In genomic region chr9:35342221-35342620, GRCh38 we compare ENCODE assay signal across 12 cellular contexts.
A peak's percentile ranks its signal among the peaks of the same experiment; 100 is the strongest.
DNase-seq lines count a peak whose midpoint lies in the region; ATAC-seq, FAIRE-seq and TF ChIP-seq lines count a peak whose summit lies in the region.
"Had no signal": no experiment of that assay in that cellular context is flagged by ENCODE, and none has a peak within 500 bp of the region (broad histone marks: within the 10 kb centered on the region; RNA-seq: fewer than 3 reads in every experiment).

No MANE protein-coding gene starts in this region.

- ATAC-seq in upper lobe of right lung (no peak), GM21786 (IDR thresholded peaks at IDR 0.05; ENCODE audit: unreplicated experiment) (no peak), GM18907 (IDR thresholded peaks at IDR 0.05; ENCODE audit: unreplicated experiment) (no peak)
- ATAC-seq: naive thymus-derived CD4-positive, alpha-beta T cell had no signal

- H3K27me3 ChIP-seq in left ventricle myocardium inferior (ENCODE audit: low read depth) (no peaks in the 10 kb centered on the region), astrocyte (ENCODE audit: insufficient read depth, low read length) (no peaks in the 10 kb centered on the region), keratinocyte (ENCODE audit: control insufficient read depth, extremely low read depth, insufficient read depth, low read length) (no peaks in the 10 kb centered on the region), upper lobe of right lung (no peaks in the 10 kb centered on the region)
- H3K27me3 ChIP-seq: SJCRH30 had no signal

- no peaks in the 10 kb centered on the region for H3K9me1 ChIP-seq in keratinocyte (ENCODE audit: control insufficient read depth, extremely low read depth, insufficient read depth, low read length)

- no peaks in the 10 kb centered on the region for H3K79me2 ChIP-seq in astrocyte (ENCODE audit: insufficient read depth, low read length)
- no peaks in the 10 kb centered on the region for H3K79me2 ChIP-seq in keratinocyte (ENCODE audit: control insufficient read depth, insufficient read depth, low read length)

- DNase-seq in left ventricle myocardium inferior (no peak), cardiac septum (ENCODE audit: low spot score) (no peak), astrocyte (ENCODE audit: low read depth) (no peak), keratinocyte (ENCODE audit: low read depth, low spot score) (no peak), upper lobe of right lung (no peak), NCI-H2171 treated with DMSO at 0.1 percent for 48 hours (lab: John Stamatoyannopoulos, UW) (no peak)
- DNase-seq: activated CD4-positive, alpha-beta T cell treated with anti-CD3 and anti-CD28 coated beads, Interleukin-2, amount 50 U/mL, for 48 hours; cortex of kidney; naive thymus-derived CD4-positive, alpha-beta T cell; SJCRH30 had no signal

- peaks cover 8% of the 10 kb centered on the region for H3K4me1 Mint-ChIP-seq in astrocyte (ENCODE audit: low read depth, unreplicated experiment)

- no peaks in the 10 kb centered on the region for H3K27me3 Mint-ChIP-seq in astrocyte (ENCODE audit: low read depth, unreplicated experiment)

- no peaks in the 10 kb centered on the region for H3K9me3 ChIP-seq in left ventricle myocardium inferior (replicated peaks)
- no peaks in the 10 kb centered on the region for H3K9me3 ChIP-seq in astrocyte (ENCODE audit: insufficient read depth, low read depth, low read length)
- no peaks in the 10 kb centered on the region for H3K9me3 ChIP-seq in keratinocyte (ENCODE audit: control insufficient read depth, low read depth, low read length)
- no peaks in the 10 kb centered on the region for H3K9me3 ChIP-seq in upper lobe of right lung
- H3K9me3 ChIP-seq: SJCRH30 had no signal

- dilution Hi-C loops in keratinocyte (cut with MboI; ENCODE audit: extremely low pct_ligation_motif_present, low sequenced_read_pairs), result no loop called here

- H4K20me1 ChIP-seq in astrocyte (ENCODE audit: insufficient read depth, low read length), result peaks cover 7% of the 10 kb centered on the region
- H4K20me1 ChIP-seq in keratinocyte (ENCODE audit: control insufficient read depth, extremely low read depth, insufficient read depth, low read length), result no peaks in the 10 kb centered on the region

- H3K4me3 Mint-ChIP-seq in astrocyte (ENCODE audit: unreplicated experiment), result no peak overlapping the region
- H3K4me3 Mint-ChIP-seq: naive thymus-derived CD4-positive, alpha-beta T cell had no signal

- TF ChIP-seq CTCF in left ventricle myocardium inferior (IDR thresholded peaks at IDR 0.05; ENCODE audit: borderline replicate concordance), result no peak
- TF ChIP-seq CTCF in astrocyte (IDR thresholded peaks at IDR 0.05; ENCODE audit: insufficient read depth, low read depth, low read length), result no peak
- TF ChIP-seq CTCF in keratinocyte (optimal IDR thresholded peaks at IDR 0.05 in 1 of 3, IDR thresholded peaks at IDR 0.05 in 1 of 3, conservative IDR thresholded peaks at IDR 0.05 in 1 of 3; ENCODE audit: extremely low read depth in 1 of 3, insufficient read depth in 2 of 3, low read length in 3 of 3), result no peak
- TF ChIP-seq CTCF in upper lobe of right lung (IDR thresholded peaks at IDR 0.05), result no peak

- H3K9ac ChIP-seq in astrocyte (ENCODE audit: low read length), result no peak overlapping the region
- H3K9ac ChIP-seq in keratinocyte (ENCODE audit: control insufficient read depth, extremely low read depth, insufficient read depth, low read length), result no peak overlapping the region

- intact Hi-C loops in left ventricle myocardium inferior (cut with micrococcal nuclease), result no loop called here
- intact Hi-C loops in cardiac septum (cut with DNase I), result no loop called here
- intact Hi-C loops in upper lobe of right lung (cut with DNase I), result no loop called here

- H3K4me1 ChIP-seq in left ventricle myocardium inferior (peaks cover 65% of the 10 kb centered on the region), astrocyte (ENCODE audit: insufficient read depth, low read length) (peaks cover 20% of the 10 kb centered on the region), keratinocyte (ENCODE audit: control insufficient read depth, extremely low read depth, insufficient read depth, low read length) (peaks cover 19% of the 10 kb centered on the region), upper lobe of right lung (peaks cover 35% of the 10 kb centered on the region)
- H3K4me1 ChIP-seq: SJCRH30 had no signal

- H3K36me3 ChIP-seq in left ventricle myocardium inferior (peaks cover 3% of the 10 kb centered on the region), astrocyte (ENCODE audit: insufficient read depth, low read length) (no peaks in the 10 kb centered on the region), keratinocyte (ENCODE audit: control insufficient read depth in 2 of 2, extremely low read depth in 1 of 2, insufficient read depth in 2 of 2, low read length in 2 of 2) (no peaks in the 10 kb centered on the region), upper lobe of right lung (peaks cover 6% of the 10 kb centered on the region)
- H3K36me3 ChIP-seq: SJCRH30 had no signal

- H3K9me3 Mint-ChIP-seq in astrocyte (ENCODE audit: unreplicated experiment), result no peaks in the 10 kb centered on the region

- no peak overlapping the region for H2AFZ ChIP-seq in astrocyte (ENCODE audit: low read depth, low read length)
- H2AFZ ChIP-seq in keratinocyte (ENCODE audit: control insufficient read depth, low read length), result no peak overlapping the region

- FAIRE-seq in astrocyte (lab: Jason Lieb, UNC), result no peak
- FAIRE-seq in keratinocyte (lab: Jason Lieb, UNC), result no peak

- H3K4me3 ChIP-seq in left ventricle myocardium inferior (peak overlapping the region; percentile 57), astrocyte (ENCODE audit: insufficient read depth, low read depth, low read length) (no peak overlapping the region), keratinocyte (ENCODE audit: control insufficient read depth in 2 of 3, extremely low read depth in 1 of 3, insufficient read depth in 2 of 3, low read depth in 1 of 3, low read length in 3 of 3) (no peak overlapping the region), upper lobe of right lung (peak overlapping the region; percentile 23)
- H3K4me3 ChIP-seq: SJCRH30 had no signal

- H3K27ac ChIP-seq in left ventricle myocardium inferior (replicated peaks) (peak overlapping the region; percentile 75), astrocyte (ENCODE audit: low read depth, low read length) (no peak overlapping the region), keratinocyte (ENCODE audit: control insufficient read depth, insufficient read depth, low read length) (no peak overlapping the region), upper lobe of right lung (peak overlapping the region; percentile 42)
- H3K27ac ChIP-seq: SJCRH30 had no signal

- no peak overlapping the region for H3K27ac Mint-ChIP-seq in astrocyte (ENCODE audit: unreplicated experiment)

- H3K4me2 ChIP-seq in astrocyte (ENCODE audit: low read length), result peak overlapping the region; percentile 62
- H3K4me2 ChIP-seq in keratinocyte (ENCODE audit: control insufficient read depth, extremely low read depth, insufficient read depth, low read depth, low read length), result peak overlapping the region; percentile 68

- no peaks in the 10 kb centered on the region for H3K36me3 Mint-ChIP-seq in astrocyte (ENCODE audit: low read depth, unreplicated experiment)
- H3K36me3 Mint-ChIP-seq: naive thymus-derived CD4-positive, alpha-beta T cell had no signal

Comparison
In these comparisons a context has a peak if more than half of its experiments do, and no peak if none do; other contexts are left out.
1. H3K27ac ChIP-seq: peak in left ventricle myocardium inferior (single experiment) and upper lobe of right lung (single experiment); none in astrocyte (single experiment) and keratinocyte (single experiment).
2. H3K4me3 ChIP-seq: peak in left ventricle myocardium inferior (single experiment) and upper lobe of right lung (single experiment); none in astrocyte (single experiment) and keratinocyte (0 of 3).